11 cellular contexts compared by ENCODE assay signal in genomic region chr1:93910305-93910704, GRCh38. TPM values are rescaled to one million over a fixed set of nuclear protein-coding genes. Genes with fewer than 3 reads are reported as not detected.
DNase-seq lines count a peak whose midpoint lies in the region; ATAC-seq, FAIRE-seq and TF ChIP-seq lines count a peak whose summit lies in the region.
"Had no signal": no experiment of that assay in that cellular context is flagged by ENCODE, and none has a peak within 500 bp of the region (broad histone marks: within the 10 kb centered on the region; RNA-seq: fewer than 3 reads in every experiment).

No MANE protein-coding gene starts in this region.

- H3K27me3 ChIP-seq in iPS-20b (ENCODE audit: insufficient read depth, low read length): peaks cover 13% of the 10 kb centered on the region
- no peaks in the 10 kb centered on the region for H3K27me3 ChIP-seq in stomach smooth muscle (ENCODE audit: control insufficient read depth in 1 of 2, insufficient read depth in 2 of 2, low read length in 2 of 2)
- no peaks in the 10 kb centered on the region for H3K27me3 ChIP-seq in pancreas
- H3K27me3 ChIP-seq: upper lobe of left lung had no signal

- no peak overlapping the region; the same call in 1 of the 2 replicates for H3K9ac ChIP-seq in iPS-20b (ENCODE audit: low read depth, low read length)
- H3K9ac ChIP-seq in stomach smooth muscle (ENCODE audit: low read length in 2 of 2): no peak overlapping the region

- peaks cover 3% of the 10 kb centered on the region for H3K36me3 Mint-ChIP-seq in activated CD8-positive, alpha-beta memory T cell treated with anti-CD3 and anti-CD28 coated beads, Interleukin-2, amount 10 ng/mL, durations not matched to agents 7 days and 5 days
- no peaks in the 10 kb centered on the region for H3K36me3 Mint-ChIP-seq in WTC11

- CTCF ChIA-PET in activated CD8-positive, alpha-beta memory T cell treated with anti-CD3 and anti-CD28 coated beads, Interleukin-2, amount 10 ng/mL, durations not matched to agents 7 days and 5 days (lab: Charles Lee): interaction anchor here (0.7 to 2.7 kb wide), 10 partner anchors 9 to 567 kb away, joined by 3 to 15 read pairs (median 4); partner anchors contain the start of gene DNTTIP2
- CTCF ChIA-PET in WTC11 (lab: Charles Lee): interaction anchor here (0.6 to 2.2 kb wide), 21 partner anchors 9 to 606 kb away, joined by 3 to 21 read pairs (median 4); partner anchors contain the start of gene DNTTIP2

- POLR2A ChIA-PET in WTC11 (lab: Charles Lee): interaction anchor here (2.1 kb wide), 1 partner anchor 31 kb away, joined by 8 read pairs; the partner anchor contains the start of gene DNTTIP2

- H3K4me1 ChIP-seq in iPS-20b (ENCODE audit: insufficient read depth, low read length) (no peaks in the 10 kb centered on the region), stomach smooth muscle (ENCODE audit: control insufficient read depth, insufficient read depth, low read length) (peaks cover 8% of the 10 kb centered on the region), pancreas (peaks cover 0 to 13% (median 5%) of the 10 kb centered on the region in 3 donors)

- WGBS in pancreas, 2 donors: 72 to 78% methylated on average over 4 of the region's 4 CpGs

- peak overlapping the region; percentile 88 for H3K4me3 Mint-ChIP-seq in activated CD8-positive, alpha-beta memory T cell treated with anti-CD3 and anti-CD28 coated beads, Interleukin-2, amount 10 ng/mL, durations not matched to agents 7 days and 5 days
- peak overlapping the region; percentile 70 for H3K4me3 Mint-ChIP-seq in WTC11

- peaks cover 13% of the 10 kb centered on the region for H3K27me3 Mint-ChIP-seq in activated CD8-positive, alpha-beta memory T cell treated with anti-CD3 and anti-CD28 coated beads, Interleukin-2, amount 10 ng/mL, durations not matched to agents 7 days and 5 days
- peaks cover 22% of the 10 kb centered on the region for H3K27me3 Mint-ChIP-seq in WTC11 (ENCODE audit: low read depth)

- no peak for ATAC-seq in activated CD8-positive, alpha-beta memory T cell treated with anti-CD3 and anti-CD28 coated beads, Interleukin-2, amount 10 ng/mL, durations not matched to agents 7 days and 5 days
- ATAC-seq in WTC11: no peak
- ATAC-seq in pancreas: no peak

- no peak for FAIRE-seq in pancreas (lab: Jason Lieb, UNC)

- peak overlapping the region; percentile 84 for H3K27ac Mint-ChIP-seq in activated CD8-positive, alpha-beta memory T cell treated with anti-CD3 and anti-CD28 coated beads, Interleukin-2, amount 10 ng/mL, durations not matched to agents 7 days and 5 days
- H3K27ac Mint-ChIP-seq in WTC11: peak overlapping the region; percentile 33; the same call in 1 of the 2 replicates

- peaks cover 27% of the 10 kb centered on the region for H3K4me1 Mint-ChIP-seq in activated CD8-positive, alpha-beta memory T cell treated with anti-CD3 and anti-CD28 coated beads, Interleukin-2, amount 10 ng/mL, durations not matched to agents 7 days and 5 days
- H3K4me1 Mint-ChIP-seq in WTC11: peaks cover 29% of the 10 kb centered on the region

- H3K9me3 Mint-ChIP-seq in activated CD8-positive, alpha-beta memory T cell treated with anti-CD3 and anti-CD28 coated beads, Interleukin-2, amount 10 ng/mL, durations not matched to agents 7 days and 5 days (ENCODE audit: low read depth): peaks cover 2% of the 10 kb centered on the region
- peaks cover 5% of the 10 kb centered on the region for H3K9me3 Mint-ChIP-seq in WTC11

- H3K4me3 ChIP-seq in iPS-20b (ENCODE audit: low read length) (peak overlapping the region; percentile 73), stomach smooth muscle (ENCODE audit: low read length in 2 of 2) (no peak overlapping the region), pancreas (no peak overlapping the region)

- intact Hi-C loops in pancreas (cut with DNase I): no loop called here

- H3K9me3 ChIP-seq in iPS-20b (ENCODE audit: insufficient read depth, low read depth, low read length) (no peaks in the 10 kb centered on the region), stomach smooth muscle (ENCODE audit: control insufficient read depth in 2 of 2, low read length in 2 of 2) (peaks cover 0 to 4% of the 10 kb centered on the region in 2 donors), pancreas (no peaks in the 10 kb centered on the region)
- H3K9me3 ChIP-seq: upper lobe of left lung had no signal

- H3K36me3 ChIP-seq in iPS-20b (ENCODE audit: insufficient read depth, low read depth, low read length): no peaks in the 10 kb centered on the region
- H3K36me3 ChIP-seq in stomach smooth muscle (ENCODE audit: control insufficient read depth in 2 of 2, insufficient read depth in 2 of 2, low read length in 2 of 2): no peaks in the 10 kb centered on the region
- no peaks in the 10 kb centered on the region for H3K36me3 ChIP-seq in pancreas
- H3K36me3 ChIP-seq: upper lobe of left lung had no signal

- TF ChIP-seq CTCF in WTC11 (IDR thresholded peaks at IDR 0.05) (no peak), pancreas (IDR thresholded peaks at IDR 0.05) (no peak)

- no peak for DNase-seq in activated CD8-positive, alpha-beta memory T cell treated with anti-CD3 and anti-CD28 coated beads, Interleukin-2, amount 10 ng/mL, durations not matched to agents 7 days and 5 days
- no peak for DNase-seq in activated CD8-positive, alpha-beta memory T cell treated with anti-CD3 and anti-CD28 coated beads, Interleukin-2, amount 50 U/mL, for 4 hours
- no peak for DNase-seq in WTC11 (ENCODE audit: low spot score)
- DNase-seq in NCI-H524 treated with DMSO at 0.1 percent for 48 hours (lab: John Stamatoyannopoulos, UW): no peak
- DNase-seq in midbrain (lab: John Stamatoyannopoulos, UW): no peak
- DNase-seq in pancreas: no peak
- DNase-seq: foreskin fibroblast; stimulated activated CD4-positive, alpha-beta T cell treated with anti-CD3 and anti-CD28 coated beads, Interleukin-2, amount 100 ng/mL, for 24 hours; upper lobe of left lung had no signal

- H3K27ac ChIP-seq in iPS-20b (ENCODE audit: low read length) (no peak overlapping the region), stomach smooth muscle (ENCODE audit: low read length) (peak overlapping the region; percentile 58), pancreas (peak overlapping the region in 1 of 4 donors; percentile 82)

TF ChIP-seq in WTC11, 78 proteins besides CTCF, POLR2A, EP300 and RAD21 (continues in another document):
- TF ChIP-seq ZNF396 (CRISPR knock-in tag; IDR thresholded peaks at IDR 0.05; ENCODE audit: borderline replicate concordance) (no peak), ZNF423 (CRISPR knock-in tag; IDR thresholded peaks at IDR 0.05) (no peak), IRF2 (CRISPR knock-in tag; IDR thresholded peaks at IDR 0.05; ENCODE audit: borderline replicate concordance, low read depth) (no peak), FOXP1 (CRISPR knock-in tag; IDR thresholded peaks at IDR 0.05; ENCODE audit: borderline replicate concordance) (no peak), JUN (CRISPR knock-in tag; IDR thresholded peaks at IDR 0.05) (no peak), IRF1 (CRISPR knock-in tag; IDR thresholded peaks at IDR 0.05) (no peak), AFF4 (CRISPR knock-in tag; IDR thresholded peaks at IDR 0.05; ENCODE audit: borderline replicate concordance) (no peak)

RNA-seq across cellular contexts. Expression of gene GCLM, which starts 1.1 kb away (rescaled TPM):
- 10 to 100 TPM; 24.3 to 25.7 TPM for total RNA-seq in activated CD8-positive, alpha-beta memory T cell treated with anti-CD3 and anti-CD28 coated beads, Interleukin-2, amount 10 ng/mL, durations not matched to agents 7 days and 5 days
- total RNA-seq in WTC11 (2021) (10.8 to 14.1 TPM (median 11.5 TPM) in 3 replicates), pancreas (1 to 10 TPM; 3.9 to 9.6 (median 6.7) TPM)
- 10 to 100 TPM in 1 of 2 donors, 1 to 10 TPM in 1; 2.1 to 10.4 TPM for polyA plus RNA-seq in pancreas

RNA-seq across cellular contexts. Expression of gene DNTTIP2, which starts 31.3 kb away (rescaled TPM):
- total RNA-seq in activated CD8-positive, alpha-beta memory T cell treated with anti-CD3 and anti-CD28 coated beads, Interleukin-2, amount 10 ng/mL, durations not matched to agents 7 days and 5 days: 10 to 100 TPM; 60.8 to 74.5 TPM
- total RNA-seq in WTC11 (2021) (56.4 to 61.5 TPM (median 61.0 TPM) in 3 replicates), pancreas (10 to 100 TPM; 15.7 to 24.3 (median 20.5) TPM)
- 10 to 100 TPM; 26.4 to 39.2 TPM for polyA plus RNA-seq in pancreas
